ENCODE assay signal across 8 cellular contexts in genomic region chr13:75762066-75762937, GRCh38.
A peak's percentile ranks its signal among the peaks of the same experiment; 100 is the strongest.
DNase-seq lines count a peak whose midpoint lies in the region; ATAC-seq and TF ChIP-seq lines count a peak whose summit lies in the region.

No MANE protein-coding gene starts in this region.

- H3K4me3 ChIP-seq in left ventricle myocardium inferior (peak overlapping the region; percentile 62), SJCRH30 (no peak overlapping the region)

- peak; percentile 93 for ATAC-seq in HG02938 (IDR thresholded peaks at IDR 0.05; ENCODE audit: unreplicated experiment)
- peak; percentile 78 for ATAC-seq in stimulated activated memory B cell treated with anti-CD40 and anti-IgM and Interleukin-4, amounts not matched to agents 10 μg/mL and 1 μg/mL and 100 μg/mL, for 72 hours

- H3K9me3 ChIP-seq in left ventricle myocardium inferior (replicated peaks) (no peaks in the 10 kb centered on the region), SJCRH30 (replicated peaks) (no peaks in the 10 kb centered on the region)

- H3K27me3 Mint-ChIP-seq in activated CD4-positive, alpha-beta T cell treated with anti-CD3 and anti-CD28 coated beads, Interleukin-2, amount 10 ng/mL, durations not matched to agents 24 days and 14 days: no peaks in the 10 kb centered on the region
- no peaks in the 10 kb centered on the region for H3K27me3 Mint-ChIP-seq in stimulated activated memory B cell treated with anti-CD40 and anti-IgM and Interleukin-4, amounts not matched to agents 10 μg/mL and 1 μg/mL and 100 μg/mL, for 72 hours

- peaks cover 37% of the 10 kb centered on the region for H3K4me1 ChIP-seq in left ventricle myocardium inferior
- H3K4me1 ChIP-seq in SJCRH30: no peaks in the 10 kb centered on the region

- no peaks in the 10 kb centered on the region for H3K27me3 ChIP-seq in left ventricle myocardium inferior (ENCODE audit: low read depth)
- no peaks in the 10 kb centered on the region for H3K27me3 ChIP-seq in SJCRH30

- H3K4me3 Mint-ChIP-seq in activated CD4-positive, alpha-beta T cell treated with anti-CD3 and anti-CD28 coated beads, Interleukin-2, amount 10 ng/mL, durations not matched to agents 24 days and 14 days: peak overlapping the region; percentile 81
- H3K4me3 Mint-ChIP-seq in stimulated activated memory B cell treated with anti-CD40 and anti-IgM and Interleukin-4, amounts not matched to agents 10 μg/mL and 1 μg/mL and 100 μg/mL, for 72 hours: peak overlapping the region; percentile 50

- intact Hi-C loops in activated CD4-positive, alpha-beta T cell treated with anti-CD3 and anti-CD28 coated beads, Interleukin-2, amount 10 ng/mL, durations not matched to agents 24 days and 14 days (cut with micrococcal nuclease): loop anchor here (1.0 to 10.0 kb wide), 8 partner anchors 9 to 1125 kb away; partner anchors contain the start of genes KCTD12, LMO7 and UCHL3
- intact Hi-C loops in left ventricle myocardium inferior (cut with micrococcal nuclease): no loop called here

- DNase-seq in NCI-H1694 treated with DMSO at 0.1 percent for 48 hours (lab: John Stamatoyannopoulos, UW) (peak; percentile 8), NCI-H1694 (lab: John Stamatoyannopoulos, UW) (no peak), left ventricle myocardium inferior (no peak), SJCRH30 (no peak), NCI-H1092 (lab: John Stamatoyannopoulos, UW) (no peak)
- peak; percentile 83 for DNase-seq in activated CD4-positive, alpha-beta T cell treated with anti-CD3 and anti-CD28 coated beads, Interleukin-2, amount 10 ng/mL, durations not matched to agents 24 days and 14 days

- H3K9me3 Mint-ChIP-seq in activated CD4-positive, alpha-beta T cell treated with anti-CD3 and anti-CD28 coated beads, Interleukin-2, amount 10 ng/mL, durations not matched to agents 24 days and 14 days: peaks cover 13% of the 10 kb centered on the region
- H3K9me3 Mint-ChIP-seq in stimulated activated memory B cell treated with anti-CD40 and anti-IgM and Interleukin-4, amounts not matched to agents 10 μg/mL and 1 μg/mL and 100 μg/mL, for 72 hours: no peaks in the 10 kb centered on the region

- peak overlapping the region; percentile 87 for H3K27ac Mint-ChIP-seq in activated CD4-positive, alpha-beta T cell treated with anti-CD3 and anti-CD28 coated beads, Interleukin-2, amount 10 ng/mL, durations not matched to agents 24 days and 14 days
- peak overlapping the region; percentile 71 for H3K27ac Mint-ChIP-seq in stimulated activated memory B cell treated with anti-CD40 and anti-IgM and Interleukin-4, amounts not matched to agents 10 μg/mL and 1 μg/mL and 100 μg/mL, for 72 hours

- H3K36me3 ChIP-seq in left ventricle myocardium inferior (no peaks in the 10 kb centered on the region), SJCRH30 (no peaks in the 10 kb centered on the region)

- H3K27ac ChIP-seq in left ventricle myocardium inferior (replicated peaks) (peak overlapping the region; percentile 78), SJCRH30 (no peak overlapping the region)

- peaks cover 15% of the 10 kb centered on the region for H3K36me3 Mint-ChIP-seq in activated CD4-positive, alpha-beta T cell treated with anti-CD3 and anti-CD28 coated beads, Interleukin-2, amount 10 ng/mL, durations not matched to agents 24 days and 14 days (ENCODE audit: low read depth)
- H3K36me3 Mint-ChIP-seq in stimulated activated memory B cell treated with anti-CD40 and anti-IgM and Interleukin-4, amounts not matched to agents 10 μg/mL and 1 μg/mL and 100 μg/mL, for 72 hours: peaks cover 8% of the 10 kb centered on the region

- TF ChIP-seq CTCF in left ventricle myocardium inferior (IDR thresholded peaks at IDR 0.05; ENCODE audit: borderline replicate concordance): no peak

- peaks cover 44% of the 10 kb centered on the region for H3K4me1 Mint-ChIP-seq in activated CD4-positive, alpha-beta T cell treated with anti-CD3 and anti-CD28 coated beads, Interleukin-2, amount 10 ng/mL, durations not matched to agents 24 days and 14 days
- H3K4me1 Mint-ChIP-seq in stimulated activated memory B cell treated with anti-CD40 and anti-IgM and Interleukin-4, amounts not matched to agents 10 μg/mL and 1 μg/mL and 100 μg/mL, for 72 hours: peaks cover 26% of the 10 kb centered on the region

Comparison
In these comparisons a context has a peak if more than half of its experiments do, and no peak if none do; other contexts are left out.
1. DNase-seq: peak in NCI-H1694 treated with DMSO at 0.1 percent for 48 hours (single experiment) and activated CD4-positive, alpha-beta T cell treated with anti-CD3 and anti-CD28 coated beads, Interleukin-2, amount 10 ng/mL, durations not matched to agents 24 days and 14 days (single experiment); none in NCI-H1694 (single experiment), left ventricle myocardium inferior (single experiment), SJCRH30 (0 of 2) and NCI-H1092 (single experiment).